13 cellular contexts compared by ENCODE assay signal in genomic region chr10:124068929-124069328, GRCh38. TPM values are rescaled to one million over a fixed set of nuclear protein-coding genes. Genes with fewer than 3 reads are reported as not detected.
"Had no signal": no experiment of that assay in that cellular context is flagged by ENCODE, and none has a peak within 500 bp of the region (broad histone marks: within the 10 kb centered on the region; RNA-seq: fewer than 3 reads in every experiment).

No MANE protein-coding gene starts in this region.

- H3K27ac Mint-ChIP-seq: activated CD8-positive, alpha-beta T cell treated with anti-CD3 and anti-CD28 coated beads, Interleukin-2, amount 10 ng/mL, durations not matched to agents 7 days and 5 days; activated T-helper 1 cell treated with anti-CD3 and anti-CD28 coated beads, Interleukin-12 subunit alpha, Interleukin-12 subunit beta, Interleukin-2, Interleukin-4 antibody, amounts not matched to agents 30 ng/mL and 10 ng/mL and 1 ng/mL, durations not matched to agents 14 hours and 24 hours and 36 hours; effector memory CD8-positive, alpha-beta T cell; immature natural killer cell; natural killer cell had no signal

- H3K27ac ChIP-seq: sigmoid colon had no signal

- H3K36me3 Mint-ChIP-seq: immature natural killer cell, natural killer cell had no signal

- H3K4me3 ChIP-seq: esophagus muscularis mucosa, sigmoid colon had no signal

- DNase-seq: activated CD8-positive, alpha-beta T cell treated with anti-CD3 and anti-CD28 coated beads, Interleukin-2, amount 10 ng/mL, durations not matched to agents 7 days and 5 days; activated naive CD4-positive, alpha-beta T cell; cortex of kidney; effector memory CD8-positive, alpha-beta T cell; immature natural killer cell; left colon; natural killer cell; sigmoid colon; stimulated activated CD4-positive, alpha-beta T cell treated with anti-CD3 and anti-CD28 coated beads, Interleukin-12 subunit alpha, Interleukin-12 subunit beta, amount 100 ng/mL, for 4 hours; stimulated activated naive CD8-positive, alpha-beta T cell treated with anti-CD3 and anti-CD28 coated beads, Interleukin-15, Interleukin-2, amounts not matched to agents 100 U/mL and 50 U/mL, for 24 hours had no signal

- H3K36me3 ChIP-seq: esophagus muscularis mucosa, sigmoid colon had no signal

- H3K9me3 Mint-ChIP-seq: activated T-helper 1 cell treated with anti-CD3 and anti-CD28 coated beads, Interleukin-12 subunit alpha, Interleukin-12 subunit beta, Interleukin-2, Interleukin-4 antibody, amounts not matched to agents 30 ng/mL and 10 ng/mL and 1 ng/mL, durations not matched to agents 14 hours and 24 hours and 36 hours; central memory CD8-positive, alpha-beta T cell; effector memory CD8-positive, alpha-beta T cell; immature natural killer cell; natural killer cell had no signal

- H3K4me3 Mint-ChIP-seq: activated CD8-positive, alpha-beta T cell treated with anti-CD3 and anti-CD28 coated beads, Interleukin-2, amount 10 ng/mL, durations not matched to agents 7 days and 5 days; activated T-helper 1 cell treated with anti-CD3 and anti-CD28 coated beads, Interleukin-12 subunit alpha, Interleukin-12 subunit beta, Interleukin-2, Interleukin-4 antibody, amounts not matched to agents 30 ng/mL and 10 ng/mL and 1 ng/mL, durations not matched to agents 14 hours and 24 hours and 36 hours; central memory CD8-positive, alpha-beta T cell; effector memory CD8-positive, alpha-beta T cell; immature natural killer cell; natural killer cell had no signal

- ATAC-seq: activated CD8-positive, alpha-beta T cell treated with anti-CD3 and anti-CD28 coated beads, Interleukin-2, amount 10 ng/mL, durations not matched to agents 7 days and 5 days; effector memory CD8-positive, alpha-beta T cell; left colon; natural killer cell; stimulated activated naive CD8-positive, alpha-beta T cell treated with anti-CD3 and anti-CD28 coated beads, Interleukin-15, Interleukin-2, amounts not matched to agents 100 U/mL and 50 U/mL, for 24 hours had no signal

- H3K9me3 ChIP-seq: esophagus muscularis mucosa, sigmoid colon had no signal

- H3K4me1 Mint-ChIP-seq: central memory CD8-positive, alpha-beta T cell; immature natural killer cell had no signal

- H3K27me3 ChIP-seq: esophagus muscularis mucosa, sigmoid colon had no signal

RNA-seq across cellular contexts. Expression of gene CHST15, which starts 24.5 kb away (rescaled TPM):
- total RNA-seq: activated CD8-positive, alpha-beta T cell treated with anti-CD3 and anti-CD28 coated beads, Interleukin-2, amount 10 ng/mL, durations not matched to agents 7 days and 5 days had no signal
